Comparison of ENCODE assay signal across 8 cellular contexts in genomic region chr3:12787346-12787745, GRCh38. TPM values are rescaled to one million over a fixed set of nuclear protein-coding genes. Genes with fewer than 3 reads are reported as not detected.
DNase-seq lines count a peak whose midpoint lies in the region; ATAC-seq and TF ChIP-seq lines count a peak whose summit lies in the region.
"Not testable (repeated sequence)": the region's sequence is repeated elsewhere in the genome, so short reads cannot be mapped to it uniquely, and the experiment has no call there.

No MANE protein-coding gene starts in this region.

- DNase-seq in GM06990 (ENCODE audit: extremely low read depth, insufficient read length); NB4 (ENCODE audit: low read depth): not testable (repeated sequence)
- DNase-seq in T-helper 9 cell, result peak; percentile 39
- peak; percentile 63 for DNase-seq in activated T-cell treated with anti-CD3 and anti-CD28 coated beads, Interleukin-2, amount 50 U/mL, for 4 hours
- peak; percentile 45 for DNase-seq in effector CD8-positive, alpha-beta T cell (lab: John Stamatoyannopoulos, UW)
- peak; percentile 20 to 42 for DNase-seq in stimulated activated CD4-positive, alpha-beta T cell treated with anti-CD3 and anti-CD28 coated beads, Interleukin-15, amount 100 ng/mL, for 1 hour (ENCODE audit: low read depth in 1 of 2, low spot score in 1 of 2)
- peak; percentile 65 to 82 for DNase-seq in tibial artery

- H3K9ac ChIP-seq in liver (ENCODE audit: low read depth in 1 of 2, low read length in 2 of 2), result not testable (repeated sequence)

- not testable (repeated sequence) for H3K27ac ChIP-seq in liver (ENCODE audit: low read depth in 1 of 2, low read length in 2 of 2); tibial artery

- WGBS in liver, result 46% methylated on average over 9 of the region's 9 CpGs

- not testable (repeated sequence) for H3K4me3 Mint-ChIP-seq in activated T-cell treated with anti-CD3 and anti-CD28 coated beads, Interleukin-2, amount 50 U/mL, for 4 hours

- H3K4me3 ChIP-seq in GM06990 (replicated peaks; ENCODE audit: low read depth, low read length); NB4 (ENCODE audit: low read depth, low read length); liver (ENCODE audit: low read depth in 1 of 3, low read length in 3 of 3); tibial artery: not testable (repeated sequence)

- not testable (repeated sequence) for H3K36me3 ChIP-seq in GM06990 (ENCODE audit: control insufficient read depth, insufficient read depth, low read length); liver (ENCODE audit: control insufficient read depth in 4 of 4, insufficient read depth in 3 of 4, low read depth in 1 of 4, low read length in 3 of 4); tibial artery

- H3K27me3 ChIP-seq in GM06990 (replicated peaks; ENCODE audit: control insufficient read depth, insufficient read depth, low read length); liver (ENCODE audit: control insufficient read depth in 4 of 4, insufficient read depth in 4 of 4, low read length in 3 of 4); tibial artery: not testable (repeated sequence)

- not testable (repeated sequence) for H3K4me1 Mint-ChIP-seq in activated T-cell treated with anti-CD3 and anti-CD28 coated beads, Interleukin-2, amount 50 U/mL, for 4 hours (ENCODE audit: low read depth)

- H3K9me3 ChIP-seq in liver (ENCODE audit: control insufficient read depth in 4 of 4, low read length in 3 of 4); tibial artery: not testable (repeated sequence)

- peak; percentile 10 to 40 for TF ChIP-seq RAD21 in liver (IDR thresholded peaks at IDR 0.05)

- not testable (repeated sequence) for H3K9me3 Mint-ChIP-seq in activated T-cell treated with anti-CD3 and anti-CD28 coated beads, Interleukin-2, amount 50 U/mL, for 4 hours

- ATAC-seq in activated T-cell treated with anti-CD3 and anti-CD28 coated beads, Interleukin-2, amount 50 U/mL, for 4 hours, result not testable (repeated sequence)

- intact Hi-C loops in tibial artery (cut with DNase I; ENCODE audit: low total_unique reads), result loop anchor here (5.0 kb wide), 1 partner anchor 55 kb away; the partner anchor contains the start of gene RPL32

- peak; percentile 57 for TF ChIP-seq CTCF in GM06990 (IDR thresholded peaks at IDR 0.05; ENCODE audit: insufficient read depth, low read length, poor library complexity, severe bottlenecking)
- peak; percentile 24 for TF ChIP-seq CTCF in NB4 (IDR thresholded peaks at IDR 0.05; ENCODE audit: low read depth, low read length)
- peak; percentile 37 for TF ChIP-seq CTCF in liver (IDR thresholded peaks at IDR 0.05; ENCODE audit: low read depth, low read length, missing input control)
- TF ChIP-seq CTCF in tibial artery (IDR thresholded peaks at IDR 0.05), result peak; percentile 49 to 52

- H3K27me3 Mint-ChIP-seq in activated T-cell treated with anti-CD3 and anti-CD28 coated beads, Interleukin-2, amount 50 U/mL, for 4 hours (ENCODE audit: low read depth), result peaks cover 19% of the 10 kb centered on the region

- not testable (repeated sequence) for H3K4me1 ChIP-seq in liver (ENCODE audit: control insufficient read depth in 4 of 4, insufficient read depth in 4 of 4, low read length in 3 of 4); tibial artery

- not testable (repeated sequence) for H3K36me3 Mint-ChIP-seq in activated T-cell treated with anti-CD3 and anti-CD28 coated beads, Interleukin-2, amount 50 U/mL, for 4 hours (ENCODE audit: insufficient read depth)

- not testable (repeated sequence) for TF ChIP-seq POLR2A in NB4 (IDR thresholded peaks at IDR 0.05; ENCODE audit: extremely low read depth, insufficient read length)

RNA-seq across cellular contexts. Expression of gene CAND2, which starts 9.1 kb away (rescaled TPM):
- 1 to 10 TPM; 1.0 to 1.9 (median 1.4) TPM for total RNA-seq in activated T-cell treated with anti-CD3 and anti-CD28 coated beads, Interleukin-2, amount 50 U/mL, for 4 hours
- 1 to 10 TPM in 1 of 2 donors, under 1 TPM in 1; 0.84 to 1.0 TPM for total RNA-seq in liver
- polyA plus RNA-seq in liver, result 1 to 10 TPM in 1 of 2 donors, under 1 TPM in 1; 0.38 to 1.6 TPM

RNA-seq across cellular contexts. Expression of gene TMEM40, which starts 28.3 kb away (rescaled TPM):
- total RNA-seq in activated T-cell treated with anti-CD3 and anti-CD28 coated beads, Interleukin-2, amount 50 U/mL, for 4 hours, result not detected
- total RNA-seq in liver, result under 1 TPM in 1 of 2 donors, not detected in 1; 0.79 TPM
- polyA plus RNA-seq in liver, result under 1 TPM in 1 of 2 donors, not detected in 1; 0.57 TPM

RNA-seq across cellular contexts. Expression of gene RPL32, which starts 54.0 kb away (rescaled TPM):
- total RNA-seq in activated T-cell treated with anti-CD3 and anti-CD28 coated beads, Interleukin-2, amount 50 U/mL, for 4 hours, result 1,000 to 10,000 TPM; 2,424 to 2,614 (median 2,461) TPM
- total RNA-seq in liver, result 1,000 to 10,000 TPM in 1 of 2 donors, 100 to 1,000 TPM in 1; 218 to 1,124 TPM
- polyA plus RNA-seq in liver, result 100 to 1,000 TPM; 384 to 769 TPM
